8 cellular contexts compared by ENCODE assay signal in genomic region chr12:93982847-93983315, GRCh38.
DNase-seq lines count a peak whose midpoint lies in the region; ATAC-seq lines count a peak whose summit lies in the region.

No MANE protein-coding gene starts in this region.

- DNase-seq in COR-L47 (lab: John Stamatoyannopoulos, UW) (peak; percentile 91), M059J (ENCODE audit: low read depth) (peak; percentile 91), kidney tubule cell (ENCODE audit: low spot score) (peak; percentile 33), epidermal melanocyte (ENCODE audit: insufficient read length, low spot score) (no peak)
- peak; percentile 12 for DNase-seq in activated T-helper 2 cell treated with anti-CD3 and anti-CD28 coated beads, Interferon-gamma antibody, Interleukin-2, Interleukin-4, amounts not matched to agents 10 μg/mL and 5 μg/mL and 100 μg/mL, durations not matched to agents 14 hours and 24 hours and 36 hours (ENCODE audit: low spot score)

- peaks cover 8% of the 10 kb centered on the region for H3K27me3 Mint-ChIP-seq in activated T-helper 2 cell treated with anti-CD3 and anti-CD28 coated beads, Interferon-gamma antibody, Interleukin-2, Interleukin-4, amounts not matched to agents 10 μg/mL and 5 μg/mL and 100 μg/mL, durations not matched to agents 14 hours and 24 hours and 36 hours (ENCODE audit: low read depth)

- no peak overlapping the region for H3K4me3 Mint-ChIP-seq in activated T-helper 2 cell treated with anti-CD3 and anti-CD28 coated beads, Interferon-gamma antibody, Interleukin-2, Interleukin-4, amounts not matched to agents 10 μg/mL and 5 μg/mL and 100 μg/mL, durations not matched to agents 14 hours and 24 hours and 36 hours (ENCODE audit: low read depth)

- peak overlapping the region; percentile 20 for H3K27ac Mint-ChIP-seq in activated T-helper 2 cell treated with anti-CD3 and anti-CD28 coated beads, Interferon-gamma antibody, Interleukin-2, Interleukin-4, amounts not matched to agents 10 μg/mL and 5 μg/mL and 100 μg/mL, durations not matched to agents 14 hours and 24 hours and 36 hours

- H3K4me1 Mint-ChIP-seq in activated T-helper 2 cell treated with anti-CD3 and anti-CD28 coated beads, Interferon-gamma antibody, Interleukin-2, Interleukin-4, amounts not matched to agents 10 μg/mL and 5 μg/mL and 100 μg/mL, durations not matched to agents 14 hours and 24 hours and 36 hours (ENCODE audit: low read depth), result peaks cover 29% of the 10 kb centered on the region

- H3K36me3 Mint-ChIP-seq in activated T-helper 2 cell treated with anti-CD3 and anti-CD28 coated beads, Interferon-gamma antibody, Interleukin-2, Interleukin-4, amounts not matched to agents 10 μg/mL and 5 μg/mL and 100 μg/mL, durations not matched to agents 14 hours and 24 hours and 36 hours (ENCODE audit: low read depth), result no peaks in the 10 kb centered on the region

- intact Hi-C loops in activated T-helper 2 cell treated with anti-CD3 and anti-CD28 coated beads, Interferon-gamma antibody, Interleukin-2, Interleukin-4, amounts not matched to agents 10 μg/mL and 5 μg/mL and 100 μg/mL, durations not matched to agents 14 hours and 24 hours and 36 hours (cut with micrococcal nuclease), result loop anchor here (1.0 to 5.0 kb wide), 4 partner anchors 120 to 216 kb away; no protein-coding TSS in a partner anchor

- H3K9me3 Mint-ChIP-seq in activated T-helper 2 cell treated with anti-CD3 and anti-CD28 coated beads, Interferon-gamma antibody, Interleukin-2, Interleukin-4, amounts not matched to agents 10 μg/mL and 5 μg/mL and 100 μg/mL, durations not matched to agents 14 hours and 24 hours and 36 hours, result no peaks in the 10 kb centered on the region

- ATAC-seq in HG02970 (IDR thresholded peaks at IDR 0.05; ENCODE audit: low FRiP score, unreplicated experiment) (no peak), GM21360 (IDR thresholded peaks at IDR 0.05; ENCODE audit: unreplicated experiment) (no peak), GM21717 (IDR thresholded peaks at IDR 0.05; ENCODE audit: unreplicated experiment) (no peak)
